Comparison of ENCODE assay signal across 18 cellular contexts in the genomic region with DNA sequence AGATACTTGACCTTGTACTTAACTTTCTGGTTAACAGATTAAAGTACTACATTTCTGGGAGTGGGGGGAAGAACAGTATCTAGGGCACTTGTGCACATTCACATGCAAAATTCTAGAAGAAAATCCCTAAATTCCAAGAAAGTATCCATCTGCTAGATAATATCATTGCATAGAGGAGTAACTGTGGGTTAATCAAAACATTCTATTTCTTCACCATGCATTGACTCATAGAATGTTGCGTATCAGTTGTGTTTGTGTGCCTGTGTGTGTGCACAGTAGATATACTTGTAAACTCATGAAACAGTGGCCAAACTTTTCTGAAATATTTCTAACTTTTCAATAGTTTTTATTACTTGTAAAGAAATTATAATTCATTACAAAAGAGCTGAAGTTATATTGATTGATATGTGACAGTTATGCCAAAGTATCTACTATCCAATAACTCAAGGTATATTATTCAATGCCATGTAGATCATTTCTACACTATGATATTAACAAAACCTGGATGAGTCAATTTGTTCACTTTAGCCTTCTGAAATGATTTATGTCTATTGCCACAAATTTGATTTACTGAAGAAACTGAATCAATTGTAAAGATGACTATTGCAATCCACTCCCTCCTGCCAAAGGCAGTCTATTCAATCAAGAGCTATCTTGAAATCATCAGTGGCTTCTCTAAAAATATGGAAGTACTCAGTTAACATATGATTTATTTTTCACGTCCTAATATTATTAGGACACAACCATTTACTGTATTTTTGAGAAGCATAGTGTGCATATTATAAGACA.
DNase-seq lines count a peak whose midpoint lies in the region; ATAC-seq, FAIRE-seq and TF ChIP-seq lines count a peak whose summit lies in the region.
"Had no signal": no experiment of that assay in that cellular context is flagged by ENCODE, and none has a peak within 500 bp of the region (broad histone marks: within the 10 kb centered on the region; RNA-seq: fewer than 3 reads in every experiment).

No MANE protein-coding gene starts in this region.

- peaks cover 15% of the 10 kb centered on the region for H3K9me3 Mint-ChIP-seq in activated CD8-positive, alpha-beta T cell treated with anti-CD3 and anti-CD28 coated beads, Interleukin-2, amount 10 ng/mL, durations not matched to agents 7 days and 5 days (ENCODE audit: insufficient read depth)
- H3K9me3 Mint-ChIP-seq: H9 had no signal

- H3K27me3 ChIP-seq in small intestine (ENCODE audit: control insufficient read depth in 2 of 2, insufficient read depth in 2 of 2, low read length in 2 of 2): no peaks in the 10 kb centered on the region
- H3K27me3 ChIP-seq: BLaER1 treated with 17β-estradiol and CSF1 and Interleukin-3, amounts not matched to agents 10 nM and 100 nM had no signal

- CTCF ChIA-PET in activated CD8-positive, alpha-beta T cell treated with anti-CD3 and anti-CD28 coated beads, Interleukin-2, amount 10 ng/mL, durations not matched to agents 7 days and 5 days (lab: Charles Lee): no interaction called here

- no peaks in the 10 kb centered on the region for H3K4me1 ChIP-seq in small intestine (ENCODE audit: control insufficient read depth in 2 of 2, insufficient read depth in 1 of 2, low read depth in 1 of 2, low read length in 1 of 2)
- H3K4me1 ChIP-seq: BLaER1 treated with 17β-estradiol and CSF1 and Interleukin-3, amounts not matched to agents 10 nM and 100 nM had no signal

- no peaks in the 10 kb centered on the region for H3K27me3 Mint-ChIP-seq in activated CD8-positive, alpha-beta T cell treated with anti-CD3 and anti-CD28 coated beads, Interleukin-2, amount 10 ng/mL, durations not matched to agents 7 days and 5 days (ENCODE audit: low read depth)
- H3K27me3 Mint-ChIP-seq: B cell; CD8-positive, alpha-beta memory T cell; IgD-negative memory B cell had no signal

- no peaks in the 10 kb centered on the region for H3K36me3 Mint-ChIP-seq in activated CD8-positive, alpha-beta T cell treated with anti-CD3 and anti-CD28 coated beads, Interleukin-2, amount 10 ng/mL, durations not matched to agents 7 days and 5 days (ENCODE audit: low read depth)
- H3K36me3 Mint-ChIP-seq: CD8-positive, alpha-beta memory T cell; IgD-negative memory B cell had no signal

- no peak overlapping the region for H3K4me3 ChIP-seq in choroid plexus epithelial cell (ENCODE audit: low read depth, low read length)
- no peak overlapping the region for H3K4me3 ChIP-seq in small intestine (ENCODE audit: low read depth in 1 of 2, low read length in 2 of 2)
- H3K4me3 ChIP-seq: BLaER1 treated with 17β-estradiol and CSF1 and Interleukin-3, amounts not matched to agents 10 nM and 100 nM had no signal

- 86 to 94% (median 93%) methylated on average over 2 of the region's 2 CpGs for WGBS in small intestine, 3 donors

- no peak for ATAC-seq in left colon
- no peak for ATAC-seq in activated CD8-positive, alpha-beta T cell treated with anti-CD3 and anti-CD28 coated beads, Interleukin-2, amount 10 ng/mL, durations not matched to agents 7 days and 5 days

- no peak for TF ChIP-seq CTCF in D721Med (IDR thresholded peaks at IDR 0.05; ENCODE audit: insufficient read depth, missing control alignments)
- no peak for TF ChIP-seq CTCF in choroid plexus epithelial cell (conservative IDR thresholded peaks at IDR 0.05; ENCODE audit: low read depth, low read length)

- no peaks in the 10 kb centered on the region for H3K36me3 ChIP-seq in small intestine (ENCODE audit: control insufficient read depth in 2 of 2, insufficient read depth in 2 of 2, low read length in 2 of 2)
- H3K36me3 ChIP-seq: BLaER1 treated with 17β-estradiol and CSF1 and Interleukin-3, amounts not matched to agents 10 nM and 100 nM had no signal

- intact Hi-C loops in left colon (cut with DNase I, micrococcal nuclease): no loop called here

- H3K4me3 Mint-ChIP-seq in activated CD8-positive, alpha-beta T cell treated with anti-CD3 and anti-CD28 coated beads, Interleukin-2, amount 10 ng/mL, durations not matched to agents 7 days and 5 days: no peak overlapping the region
- H3K4me3 Mint-ChIP-seq: B cell; CD8-positive, alpha-beta memory T cell; H9; IgD-negative memory B cell had no signal

- no peak overlapping the region for H3K27ac Mint-ChIP-seq in activated CD8-positive, alpha-beta T cell treated with anti-CD3 and anti-CD28 coated beads, Interleukin-2, amount 10 ng/mL, durations not matched to agents 7 days and 5 days
- H3K27ac Mint-ChIP-seq: B cell; CD8-positive, alpha-beta memory T cell; H9 had no signal

- H3K27ac ChIP-seq in small intestine (ENCODE audit: low read depth in 1 of 2, low read length in 1 of 2): no peak overlapping the region
- H3K27ac ChIP-seq: BLaER1 treated with 17β-estradiol and CSF1 and Interleukin-3, amounts not matched to agents 10 nM and 100 nM had no signal

- no peaks in the 10 kb centered on the region for H3K4me1 Mint-ChIP-seq in activated CD8-positive, alpha-beta T cell treated with anti-CD3 and anti-CD28 coated beads, Interleukin-2, amount 10 ng/mL, durations not matched to agents 7 days and 5 days (ENCODE audit: low read depth)
- H3K4me1 Mint-ChIP-seq: B cell; CD8-positive, alpha-beta memory T cell; H9; IgD-negative memory B cell had no signal

- FAIRE-seq in D721Med (lab: Jason Lieb, UNC): peak; percentile 85
- peak; percentile 10 for FAIRE-seq in small intestine (lab: Jason Lieb, UNC)
- FAIRE-seq: G401.6, GM12892, GM18507, HTR-8/SVneo had no signal

- DNase-seq in D721Med (ENCODE audit: insufficient read length, low spot score): no peak
- peak; percentile 51 for DNase-seq in HCEC 1CT
- DNase-seq in choroid plexus epithelial cell (ENCODE audit: low read depth): peak; percentile 21
- DNase-seq in small intestine: no peak
- no peak for DNase-seq in left colon
- no peak for DNase-seq in activated CD8-positive, alpha-beta T cell treated with anti-CD3 and anti-CD28 coated beads, Interleukin-2, amount 10 ng/mL, durations not matched to agents 7 days and 5 days
- DNase-seq: CD8-positive, alpha-beta memory T cell; COR-L47; GOT3; H9; KBM-7 had no signal

- no peaks in the 10 kb centered on the region for H3K9me3 ChIP-seq in small intestine (ENCODE audit: control insufficient read depth, low read depth)
- H3K9me3 ChIP-seq: BLaER1 treated with 17β-estradiol and CSF1 and Interleukin-3, amounts not matched to agents 10 nM and 100 nM had no signal

- POLR2A ChIA-PET in activated CD8-positive, alpha-beta T cell treated with anti-CD3 and anti-CD28 coated beads, Interleukin-2, amount 10 ng/mL, durations not matched to agents 7 days and 5 days (lab: Charles Lee): no interaction called here

Comparison
In these comparisons a context has a peak if more than half of its experiments do, and no peak if none do; other contexts are left out.
1. DNase-seq: peak in HCEC 1CT (single experiment) and choroid plexus epithelial cell (single experiment); none in D721Med (single experiment), small intestine (single experiment), left colon (0 of 2) and activated CD8-positive, alpha-beta T cell treated with anti-CD3 and anti-CD28 coated beads, Interleukin-2, amount 10 ng/mL, durations not matched to agents 7 days and 5 days (single experiment).